In the genomic region with DNA sequence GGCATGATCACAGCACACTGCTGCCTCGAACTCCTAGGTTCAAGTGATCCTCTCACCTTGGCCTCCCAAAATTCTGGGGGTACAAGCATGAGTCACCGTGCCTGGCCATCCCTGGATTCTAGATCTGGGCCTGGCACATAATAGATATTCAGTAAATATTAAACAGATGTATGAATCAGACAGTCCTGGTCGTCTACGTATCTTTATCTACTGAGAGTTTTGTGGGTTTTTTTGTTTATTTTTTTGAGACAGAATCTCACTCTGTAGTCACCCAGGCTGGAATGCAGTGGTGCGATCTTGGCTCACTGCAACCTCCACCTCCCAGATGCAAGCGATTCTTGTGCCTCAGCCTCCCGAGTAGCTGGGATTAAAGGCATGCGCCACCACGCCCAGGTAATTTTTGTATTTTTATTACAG, we compare ENCODE assay signal across 9 cellular contexts. TPM values are rescaled to one million over a fixed set of nuclear protein-coding genes. Genes with fewer than 3 reads are reported as not detected.
A peak's percentile ranks its signal among the peaks of the same experiment; 100 is the strongest.
DNase-seq lines count a peak whose midpoint lies in the region; ATAC-seq and TF ChIP-seq lines count a peak whose summit lies in the region.
"Had no signal": no experiment of that assay in that cellular context is flagged by ENCODE, and none has a peak within 500 bp of the region (broad histone marks: within the 10 kb centered on the region; RNA-seq: fewer than 3 reads in every experiment).

No MANE protein-coding gene starts in this region.

- ATAC-seq in T-helper 17 cell (no peak), HG03108 (IDR thresholded peaks at IDR 0.05; ENCODE audit: unreplicated experiment) (no peak), HG02885 (IDR thresholded peaks at IDR 0.05; ENCODE audit: poor library complexity, unreplicated experiment) (no peak)

- H3K4me1 Mint-ChIP-seq in T-helper 17 cell, result peaks cover 23% of the 10 kb centered on the region

- H3K4me3 ChIP-seq in fibroblast of mammary gland (ENCODE audit: control insufficient read depth, low read depth, low read length), result peak overlapping the region; percentile 20
- H3K4me3 ChIP-seq in parathyroid adenoma (ENCODE audit: low read depth, low read length), result no peak overlapping the region

- no peak overlapping the region for H3K4me2 ChIP-seq in parathyroid adenoma (ENCODE audit: low read length)

- no peaks in the 10 kb centered on the region for H3K36me3 ChIP-seq in parathyroid adenoma (ENCODE audit: control insufficient read depth, insufficient read depth, low read length)

- peaks cover 2% of the 10 kb centered on the region for H3K4me1 ChIP-seq in parathyroid adenoma

- H2AFZ ChIP-seq in parathyroid adenoma, result peak overlapping the region; percentile 91

- H3K9ac ChIP-seq in parathyroid adenoma, result no peak overlapping the region

- H3K27me3 ChIP-seq in parathyroid adenoma (ENCODE audit: control insufficient read depth, insufficient read depth, low read length), result no peaks in the 10 kb centered on the region

- H3K36me3 Mint-ChIP-seq in T-helper 17 cell (ENCODE audit: low read depth), result no peaks in the 10 kb centered on the region

- TF ChIP-seq CTCF in fibroblast of mammary gland (conservative IDR thresholded peaks at IDR 0.05; ENCODE audit: control insufficient read depth, insufficient read depth, low read depth, low read length), result no peak
- TF ChIP-seq CTCF in parathyroid adenoma (IDR thresholded peaks at IDR 0.05), result no peak

- no peak for TF ChIP-seq POLR2A in erythroblast (IDR thresholded peaks at IDR 0.05; ENCODE audit: low read length)

- no peaks in the 10 kb centered on the region for H3K79me2 ChIP-seq in parathyroid adenoma

- no peaks in the 10 kb centered on the region for H3K27me3 Mint-ChIP-seq in T-helper 17 cell

- DNase-seq in Daoy (ENCODE audit: low read depth) (peak; percentile 82), T-helper 17 cell (no peak), fibroblast of mammary gland (ENCODE audit: low read depth) (peak; percentile 94), erythroblast (lab: John Stamatoyannopoulos, UW) (no peak), SW480 (ENCODE audit: low spot score) (no peak)
- DNase-seq: NCI-H345 had no signal

- H3K27ac Mint-ChIP-seq in T-helper 17 cell, result peak overlapping the region; percentile 98

- H3K9me3 ChIP-seq in T-helper 17 cell (ENCODE audit: control insufficient read depth, low read length, poor library complexity, severe bottlenecking) (no peaks in the 10 kb centered on the region), parathyroid adenoma (ENCODE audit: control insufficient read depth, low read length) (no peaks in the 10 kb centered on the region)

- H3K4me3 Mint-ChIP-seq in T-helper 17 cell, result no peak overlapping the region

- H3K27ac ChIP-seq in parathyroid adenoma, result peak overlapping the region; percentile 94

RNA-seq across cellular contexts. Expression of gene ITGB1, which starts 24.3 kb away (rescaled TPM):
- 534 and 586 TPM in 2 replicates for total RNA-seq in Daoy (2014; rRNA removed; shearing (Covaris generic))
- total RNA-seq in T-helper 17 cell, result 100 to 1,000 TPM; 392 to 428 TPM

Comparison
In these comparisons a context has a peak if more than half of its experiments do, and no peak if none do; other contexts are left out.
1. DNase-seq: peak in Daoy (single experiment) and fibroblast of mammary gland (single experiment); none in T-helper 17 cell (0 of 3), erythroblast (0 of 2) and SW480 (single experiment).